Comparison of ENCODE assay signal across 8 cellular contexts in genomic region chr6:43368517-43369160, GRCh38. TPM values are rescaled to one million over a fixed set of nuclear protein-coding genes. Genes with fewer than 3 reads are reported as not detected.
A peak's percentile ranks its signal among the peaks of the same experiment; 100 is the strongest.
DNase-seq lines count a peak whose midpoint lies in the region; ATAC-seq lines count a peak whose summit lies in the region.

No MANE protein-coding gene starts in this region.

- no peaks in the 10 kb centered on the region for H3K27me3 Mint-ChIP-seq in central memory CD8-positive, alpha-beta T cell

- H3K4me3 ChIP-seq in SJCRH30: peak overlapping the region; percentile 70
- H3K4me3 ChIP-seq in skeletal muscle tissue (ENCODE audit: low read length in 3 of 3): peak overlapping the region; percentile 72 to 89 (median 87)

- peak; percentile 71 for DNase-seq in NCI-H748 (lab: John Stamatoyannopoulos, UW; ENCODE audit: unreplicated experiment)
- DNase-seq in NCI-H748 treated with DMSO at 0.1 percent for 48 hours (lab: John Stamatoyannopoulos, UW): no peak
- peak; percentile 63 to 70 for DNase-seq in SJCRH30
- DNase-seq in central memory CD8-positive, alpha-beta T cell (ENCODE audit: low spot score in 2 of 2): no peak
- peak; percentile 76 for DNase-seq in islet precursor cell
- DNase-seq in activated gamma-delta T cell (lab: John Stamatoyannopoulos, UW): no peak

- H3K27ac ChIP-seq in SJCRH30 (no peak overlapping the region), skeletal muscle tissue (ENCODE audit: low read depth, low read length) (peak overlapping the region; percentile 25)

- peaks cover 21% of the 10 kb centered on the region for H3K36me3 Mint-ChIP-seq in central memory CD8-positive, alpha-beta T cell (ENCODE audit: insufficient read depth)

- H3K4me1 Mint-ChIP-seq in central memory CD8-positive, alpha-beta T cell: peaks cover 46% of the 10 kb centered on the region

- H3K9me3 Mint-ChIP-seq in central memory CD8-positive, alpha-beta T cell: no peaks in the 10 kb centered on the region

- H3K27ac Mint-ChIP-seq in central memory CD8-positive, alpha-beta T cell (ENCODE audit: low read depth): peak overlapping the region; percentile 22

- ATAC-seq in HG02852 (IDR thresholded peaks at IDR 0.05; ENCODE audit: unreplicated experiment): peak; percentile 3
- ATAC-seq in central memory CD8-positive, alpha-beta T cell (replicated peaks; ENCODE audit: extremely low read depth, poor library complexity, severe bottlenecking): peak; percentile 9

- H3K27me3 ChIP-seq in SJCRH30 (no peaks in the 10 kb centered on the region), skeletal muscle tissue (ENCODE audit: control insufficient read depth in 3 of 3, insufficient read depth in 3 of 3, low read length in 3 of 3) (no peaks in the 10 kb centered on the region)

- H3K4me1 ChIP-seq in SJCRH30 (peaks cover 4% of the 10 kb centered on the region; the same call in 1 of the 2 replicates), skeletal muscle tissue (ENCODE audit: control insufficient read depth in 3 of 3, insufficient read depth in 3 of 3, low read length in 3 of 3) (peaks cover 10 to 21% (median 21%) of the 10 kb centered on the region in 3 donors)

- H3K36me3 ChIP-seq in SJCRH30 (peaks cover 10% of the 10 kb centered on the region; the same call in 1 of the 2 replicates), skeletal muscle tissue (ENCODE audit: control insufficient read depth in 3 of 3, insufficient read depth in 3 of 3, low read length in 3 of 3) (peaks cover 13% of the 10 kb centered on the region in 3 donors)

- H3K9ac ChIP-seq in skeletal muscle tissue (ENCODE audit: low read depth in 1 of 3, low read length in 3 of 3): peak overlapping the region; percentile 62 to 85 (median 79)

- peak overlapping the region; percentile 84 for H3K4me3 Mint-ChIP-seq in central memory CD8-positive, alpha-beta T cell

- no peaks in the 10 kb centered on the region for H3K9me3 ChIP-seq in SJCRH30 (replicated peaks)
- no peaks in the 10 kb centered on the region for H3K9me3 ChIP-seq in skeletal muscle tissue (ENCODE audit: control insufficient read depth in 3 of 3, low read length in 3 of 3)

RNA-seq across cellular contexts. Expression of gene ZNF318, which starts 0.8 kb away (rescaled TPM):
- 17.2 and 17.7 TPM in 2 replicates for total RNA-seq in SJCRH30 (2014; rRNA removed; shearing (Covaris generic))
- 6.3 TPM for total RNA-seq in skeletal muscle tissue

RNA-seq across cellular contexts. Expression of gene ABCC10, which starts 58.7 kb away (rescaled TPM):
- 6.9 and 10.3 TPM in 2 replicates for total RNA-seq in SJCRH30 (2014; rRNA removed; shearing (Covaris generic))
- 8.9 TPM for total RNA-seq in skeletal muscle tissue

Comparison
In these comparisons a context has a peak if more than half of its experiments do, and no peak if none do; other contexts are left out.
1. DNase-seq: peak in NCI-H748 (single experiment), SJCRH30 (2 of 2) and islet precursor cell (single experiment); none in NCI-H748 treated with DMSO at 0.1 percent for 48 hours (single experiment), central memory CD8-positive, alpha-beta T cell (0 of 2) and activated gamma-delta T cell (single experiment).